17 cellular contexts compared by ENCODE assay signal in the genomic region with DNA sequence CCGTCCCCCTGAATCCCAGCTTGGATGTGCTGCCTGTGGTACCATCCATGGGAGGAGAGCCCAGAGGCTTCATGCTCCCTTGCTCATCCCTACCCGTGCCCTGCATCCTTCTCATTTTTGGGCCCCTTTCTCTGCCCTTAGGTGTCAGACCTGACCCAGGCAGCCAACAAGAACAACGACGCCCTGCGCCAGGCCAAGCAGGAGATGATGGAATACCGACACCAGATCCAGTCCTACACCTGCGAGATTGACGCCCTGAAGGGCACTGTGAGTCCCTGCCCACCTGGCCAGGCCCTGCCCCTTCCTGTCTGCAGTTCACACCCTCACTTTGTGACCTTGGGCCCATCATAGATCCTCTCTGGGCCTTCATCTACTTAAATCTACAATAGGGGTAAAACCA. TPM values are rescaled to one million over a fixed set of nuclear protein-coding genes. Genes with fewer than 3 reads are reported as not detected.
"Had no signal": no experiment of that assay in that cellular context is flagged by ENCODE, and none has a peak within 500 bp of the region (broad histone marks: within the 10 kb centered on the region; RNA-seq: fewer than 3 reads in every experiment).

No MANE protein-coding gene starts in this region.

- H3K27me3 ChIP-seq: testis had no signal

- H3K36me3 ChIP-seq: brain microvascular endothelial cell had no signal

- H3K27ac ChIP-seq: brain microvascular endothelial cell, testis, VCaP had no signal

- DNase-seq: activated CD4-positive, alpha-beta memory T cell treated with anti-CD3 and anti-CD28 coated beads, Interleukin-2, amount 10 ng/mL, durations not matched to agents 7 days and 5 days; activated CD4-positive, alpha-beta T cell treated with anti-CD3 and anti-CD28 coated beads for 36 hours; activated gamma-delta T cell treated with Interleukin-2 at 50 U/mL for 16 hours; activated naive CD8-positive, alpha-beta T cell treated with anti-CD3 and anti-CD28 coated beads for 36 hours; activated T-cell treated with anti-CD3 and anti-CD28 coated beads, Interleukin-2, amount 50 U/mL, for 72 hours; brain microvascular endothelial cell; cerebellar nuclear complex; hippocampal formation; retina; stimulated activated CD4-positive, alpha-beta T cell treated with anti-CD3 and anti-CD28 coated beads, Interleukin-2, amount 100 ng/mL, for 24 hours; stimulated activated naive CD4-positive, alpha-beta T cell; T-helper 1 cell; testis had no signal

- H3K9me3 ChIP-seq: testis had no signal

- H3K4me3 ChIP-seq: lung, testis had no signal

- ATAC-seq: activated CD4-positive, alpha-beta T cell treated with anti-CD3 and anti-CD28 coated beads for 36 hours; activated T-cell treated with anti-CD3 and anti-CD28 coated beads, Interleukin-2, amount 50 U/mL, for 72 hours; natural killer cell treated with Interleukin-12 subunit alpha and Interleukin-12 subunit beta and Interleukin-15 and Interleukin-18, amount 100 ng/mL, for 72 hours had no signal

- H3K4me1 ChIP-seq: testis had no signal

RNA-seq across cellular contexts. Expression of a gene that starts 2.5 kb away (rescaled TPM):
- total RNA-seq: activated CD4-positive, alpha-beta memory T cell treated with anti-CD3 and anti-CD28 coated beads, Interleukin-2, amount 10 ng/mL, durations not matched to agents 7 days and 5 days; activated CD4-positive, alpha-beta T cell treated with anti-CD3 and anti-CD28 coated beads for 36 hours; dermis microvascular lymphatic vessel endothelial cell; natural killer cell treated with Interleukin-12 subunit alpha and Interleukin-12 subunit beta and Interleukin-15 and Interleukin-18, amount 100 ng/mL, for 72 hours had no signal
